ENCODE assay signal across 2 cellular contexts in genomic region chr1:46673749-46674182, GRCh38.
A peak's percentile ranks its signal among the peaks of the same experiment; 100 is the strongest.
TF ChIP-seq lines count a peak whose summit lies in the region.

No MANE protein-coding gene starts in this region.

TF ChIP-seq in HepG2, 621 proteins besides CTCF, POLR2A, EP300 and RAD21:
- peak; percentile 76 for TF ChIP-seq FOSL2 (CRISPR knock-in tag; IDR thresholded peaks at IDR 0.05)
- TF ChIP-seq ZZZ3 (CRISPR knock-in tag; IDR thresholded peaks at IDR 0.05; ENCODE audit: borderline replicate concordance), result no peak
TF ChIP-seq in HepG2: peak in this region for 1.

TF ChIP-seq in SK-N-SH treated with all-trans-retinoic acid at 6 μM for 48 hours, 23 proteins besides CTCF, POLR2A, EP300 and RAD21:
- TF ChIP-seq OSR1 (CRISPR knock-in tag; IDR thresholded peaks at IDR 0.05), result no peak
- no peak for TF ChIP-seq ZFP30 (CRISPR knock-in tag; IDR thresholded peaks at IDR 0.05)
- TF ChIP-seq ISL1 (CRISPR knock-in tag; IDR thresholded peaks at IDR 0.05), result no peak
- no peak for TF ChIP-seq ZNF70 (CRISPR knock-in tag; IDR thresholded peaks at IDR 0.05)
- TF ChIP-seq TOX (CRISPR knock-in tag; IDR thresholded peaks at IDR 0.05; ENCODE audit: borderline replicate concordance), result no peak
- no peak for TF ChIP-seq GLIS3 (CRISPR knock-in tag; IDR thresholded peaks at IDR 0.05)
- no peak for TF ChIP-seq PPARA (CRISPR knock-in tag; IDR thresholded peaks at IDR 0.05; ENCODE audit: borderline replicate concordance)
TF ChIP-seq in SK-N-SH treated with all-trans-retinoic acid at 6 μM for 48 hours: peak in this region for 0.
